ENCODE assay signal across 24 cellular contexts in the genomic region with DNA sequence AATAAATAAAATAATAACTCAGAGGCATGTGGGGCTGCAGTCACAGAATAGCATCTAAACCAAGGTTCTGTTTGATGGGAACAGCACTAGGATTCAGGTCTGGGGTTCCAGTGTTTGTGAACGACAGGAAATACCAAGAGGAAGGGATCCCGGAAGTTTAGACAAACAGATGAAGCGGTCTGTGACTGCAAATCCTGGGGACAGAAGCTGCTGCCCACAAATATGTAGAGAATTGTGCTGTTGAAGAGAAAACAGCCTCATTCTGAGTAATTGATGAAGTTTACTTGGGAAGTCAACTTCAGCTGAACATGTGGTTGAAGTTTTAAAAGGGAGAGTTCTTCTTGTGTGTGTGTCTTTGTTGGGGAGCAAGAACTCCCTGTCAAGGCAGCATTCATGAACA.
DNase-seq lines count a peak whose midpoint lies in the region; ATAC-seq lines count a peak whose summit lies in the region.
"Had no signal": no experiment of that assay in that cellular context is flagged by ENCODE, and none has a peak within 500 bp of the region (broad histone marks: within the 10 kb centered on the region; RNA-seq: fewer than 3 reads in every experiment).

No MANE protein-coding gene starts in this region.

- no peak overlapping the region for H3K9ac ChIP-seq in BLaER1 treated with 17β-estradiol and CSF1 and Interleukin-3, amounts not matched to agents 10 nM and 100 nM

- no peak overlapping the region for H3K4me3 Mint-ChIP-seq in activated CD8-positive, alpha-beta T cell treated with anti-CD3 and anti-CD28 coated beads, Interleukin-2, amount 10 ng/mL, durations not matched to agents 7 days and 5 days
- H3K4me3 Mint-ChIP-seq: CD14-positive monocyte, T-cell had no signal

- peaks cover 11 to 26% (median 18%) of the 10 kb centered on the region in 11 experiments for H3K27me3 ChIP-seq in BLaER1 treated with 17β-estradiol and CSF1 and Interleukin-3, amounts not matched to agents 10 nM and 100 nM

- no peaks in the 10 kb centered on the region for H3K36me3 Mint-ChIP-seq in activated CD8-positive, alpha-beta T cell treated with anti-CD3 and anti-CD28 coated beads, Interleukin-2, amount 10 ng/mL, durations not matched to agents 7 days and 5 days (ENCODE audit: low read depth)
- H3K36me3 Mint-ChIP-seq: CD14-positive monocyte; CD8-positive, alpha-beta memory T cell; T-cell had no signal

- H3K4me1 ChIP-seq in BLaER1 treated with 17β-estradiol and CSF1 and Interleukin-3, amounts not matched to agents 10 nM and 100 nM: peaks cover 5 to 29% (median 25%) of the 10 kb centered on the region in 10 experiments; a peak in 19 of 20 replicates
- H3K4me1 ChIP-seq: SJSA1 had no signal

- DNase-seq in AG08395 (ENCODE audit: low spot score): peak; percentile 63
- DNase-seq in H4 (ENCODE audit: low spot score): peak; percentile 40
- DNase-seq in epidermal melanocyte (ENCODE audit: insufficient read length, low spot score): peak; percentile 24
- DNase-seq in NK-92 treated with Interleukin-12 subunit alpha and Interleukin-12 subunit beta, amount 100 ng/mL, for 24 hours (lab: John Stamatoyannopoulos, UW): no peak
- DNase-seq in GM19238 (ENCODE audit: insufficient read length, low spot score): no peak
- no peak for DNase-seq in activated CD8-positive, alpha-beta T cell treated with anti-CD3 and anti-CD28 coated beads, Interleukin-2, amount 10 ng/mL, durations not matched to agents 7 days and 5 days
- DNase-seq: AML-193; CD8-positive, alpha-beta memory T cell; DMS79 treated with DMSO at 0.1 percent for 48 hours; H7; KG1; MM.1S; NCI-H2029 treated with DMSO at 0.1 percent for 48 hours; NCI-H446 treated with DMSO at 0.1 percent for 48 hours; NCI-H526; NCI-H82; PC-9; Right ventricle myocardium superior; T-cell had no signal

- POLR2A ChIA-PET in activated CD8-positive, alpha-beta T cell treated with anti-CD3 and anti-CD28 coated beads, Interleukin-2, amount 10 ng/mL, durations not matched to agents 7 days and 5 days (lab: Charles Lee): no interaction called here

- H3K4me3 ChIP-seq in BLaER1 treated with 17β-estradiol and CSF1 and Interleukin-3, amounts not matched to agents 10 nM and 100 nM: no peak overlapping the region
- H3K4me3 ChIP-seq: GM12878, PC-9, SJSA1 had no signal

- peaks cover 21% of the 10 kb centered on the region for H3K27me3 Mint-ChIP-seq in activated CD8-positive, alpha-beta T cell treated with anti-CD3 and anti-CD28 coated beads, Interleukin-2, amount 10 ng/mL, durations not matched to agents 7 days and 5 days (ENCODE audit: low read depth)

- H3K9me3 ChIP-seq in BLaER1 treated with 17β-estradiol and CSF1 and Interleukin-3, amounts not matched to agents 10 nM and 100 nM (replicated peaks in 1 of 11): no peaks in the 10 kb centered on the region
- H3K9me3 ChIP-seq: SJSA1 had no signal

- H3K27ac Mint-ChIP-seq in activated CD8-positive, alpha-beta T cell treated with anti-CD3 and anti-CD28 coated beads, Interleukin-2, amount 10 ng/mL, durations not matched to agents 7 days and 5 days: no peak overlapping the region
- H3K27ac Mint-ChIP-seq: CD14-positive monocyte; CD8-positive, alpha-beta memory T cell; T-cell had no signal

- no peaks in the 10 kb centered on the region for H3K36me3 ChIP-seq in BLaER1 treated with 17β-estradiol and CSF1 and Interleukin-3, amounts not matched to agents 10 nM and 100 nM
- H3K36me3 ChIP-seq: SJSA1 had no signal

- no peaks in the 10 kb centered on the region for H3K9me3 Mint-ChIP-seq in activated CD8-positive, alpha-beta T cell treated with anti-CD3 and anti-CD28 coated beads, Interleukin-2, amount 10 ng/mL, durations not matched to agents 7 days and 5 days (ENCODE audit: insufficient read depth)
- H3K9me3 Mint-ChIP-seq: CD8-positive, alpha-beta memory T cell; T-cell had no signal

- CTCF ChIA-PET in activated CD8-positive, alpha-beta T cell treated with anti-CD3 and anti-CD28 coated beads, Interleukin-2, amount 10 ng/mL, durations not matched to agents 7 days and 5 days (lab: Charles Lee): no interaction called here

- no peaks in the 10 kb centered on the region for H4K20me1 ChIP-seq in BLaER1 treated with 17β-estradiol and CSF1 and Interleukin-3, amounts not matched to agents 10 nM and 100 nM

- ATAC-seq in activated CD8-positive, alpha-beta T cell treated with anti-CD3 and anti-CD28 coated beads, Interleukin-2, amount 10 ng/mL, durations not matched to agents 7 days and 5 days: no peak
- ATAC-seq: GM12878, T-cell had no signal

- H3K27ac ChIP-seq in BLaER1 treated with 17β-estradiol and CSF1 and Interleukin-3, amounts not matched to agents 10 nM and 100 nM: no peak overlapping the region
- H3K27ac ChIP-seq: 22Rv1, PC-9, SJSA1 had no signal

- H3K4me2 ChIP-seq in BLaER1 treated with 17β-estradiol and CSF1 and Interleukin-3, amounts not matched to agents 10 nM and 100 nM: peak overlapping the region in 8 of 11 experiments; percentile 29 to 54 (median 40); a peak in 15 of 22 replicates
- H3K4me2 ChIP-seq: PC-9 had no signal

- H3K4me1 Mint-ChIP-seq in activated CD8-positive, alpha-beta T cell treated with anti-CD3 and anti-CD28 coated beads, Interleukin-2, amount 10 ng/mL, durations not matched to agents 7 days and 5 days (ENCODE audit: low read depth): no peaks in the 10 kb centered on the region
- H3K4me1 Mint-ChIP-seq: CD14-positive monocyte; CD8-positive, alpha-beta memory T cell; T-cell had no signal

Comparison
In these comparisons a context has a peak if more than half of its experiments do, and no peak if none do; other contexts are left out.
1. DNase-seq: peak in AG08395 (single experiment), H4 (single experiment) and epidermal melanocyte (single experiment); none in NK-92 treated with Interleukin-12 subunit alpha and Interleukin-12 subunit beta, amount 100 ng/mL, for 24 hours (single experiment), GM19238 (single experiment) and activated CD8-positive, alpha-beta T cell treated with anti-CD3 and anti-CD28 coated beads, Interleukin-2, amount 10 ng/mL, durations not matched to agents 7 days and 5 days (single experiment).